Comparison of ENCODE assay signal across 9 cellular contexts in genomic region chr1:202811296-202812175, GRCh38. TPM values are rescaled to one million over a fixed set of nuclear protein-coding genes. Genes with fewer than 3 reads are reported as not detected.
DNase-seq lines count a peak whose midpoint lies in the region; ATAC-seq, FAIRE-seq and TF ChIP-seq lines count a peak whose summit lies in the region.
"Had no signal": no experiment of that assay in that cellular context is flagged by ENCODE, and none has a peak within 500 bp of the region (broad histone marks: within the 10 kb centered on the region; RNA-seq: fewer than 3 reads in every experiment).

No MANE protein-coding gene starts in this region.

- peaks cover 31% of the 10 kb centered on the region for H3K4me1 Mint-ChIP-seq in dendritic cell treated with granulocyte-macrophage colony-stimulating factor and Interleukin-4, amounts not matched to agents 40 ng/mL and 50 ng/mL, for 4 days (ENCODE audit: low read depth)

- TF ChIP-seq CTCF in GM06990 (IDR thresholded peaks at IDR 0.05; ENCODE audit: insufficient read depth, low read length, poor library complexity, severe bottlenecking) (no peak), lower lobe of right lung (IDR thresholded peaks at IDR 0.05) (no peak), thyroid gland (IDR thresholded peaks at IDR 0.05) (no peak)

- in situ Hi-C loops in HAP-1 (cut with MboI; ENCODE audit: low sequenced_read_pairs) = no loop called here

- peak overlapping the region; percentile 71 for H3K4me3 ChIP-seq in GM06990 (replicated peaks; ENCODE audit: low read depth, low read length)
- peak overlapping the region; percentile 59 for H3K4me3 ChIP-seq in HAP-1
- peak overlapping the region; percentile 81 for H3K4me3 ChIP-seq in lower lobe of right lung
- H3K4me3 ChIP-seq in thyroid gland (replicated peaks in 1 of 3) = peak overlapping the region; percentile 38 to 63 (median 51)

- no peaks in the 10 kb centered on the region for H3K36me3 ChIP-seq in GM06990 (ENCODE audit: control insufficient read depth, insufficient read depth, low read length)
- no peaks in the 10 kb centered on the region for H3K36me3 ChIP-seq in HAP-1 (replicated peaks)
- H3K36me3 ChIP-seq in lower lobe of right lung = no peaks in the 10 kb centered on the region
- no peaks in the 10 kb centered on the region for H3K36me3 ChIP-seq in thyroid gland

- H3K4me3 Mint-ChIP-seq in dendritic cell treated with granulocyte-macrophage colony-stimulating factor and Interleukin-4, amounts not matched to agents 40 ng/mL and 50 ng/mL, for 4 days = peak overlapping the region; percentile 90

- no peak for TF ChIP-seq POLR2A in thyroid gland (IDR thresholded peaks at IDR 0.05)

- H3K27ac ChIP-seq in lower lobe of right lung (peak overlapping the region; percentile 86), thyroid gland (peak overlapping the region in 1 of 3 donors; percentile 0)

- peaks cover 20% of the 10 kb centered on the region for H3K27me3 Mint-ChIP-seq in dendritic cell treated with granulocyte-macrophage colony-stimulating factor and Interleukin-4, amounts not matched to agents 40 ng/mL and 50 ng/mL, for 4 days

- WGBS in thyroid gland, 2 donors = 10 to 12% methylated on average over 34 of the region's 43 CpGs

- peak; percentile 5 for ATAC-seq in SK-N-SH treated with all-trans-retinoic acid at 6 μM for 48 hours
- peak; percentile 6 to 22 for ATAC-seq in lower lobe of right lung

- H3K27me3 ChIP-seq in GM06990 (replicated peaks; ENCODE audit: control insufficient read depth, insufficient read depth, low read length) (peaks cover 4% of the 10 kb centered on the region), HAP-1 (ENCODE audit: low read depth) (no peaks in the 10 kb centered on the region), lower lobe of right lung (ENCODE audit: low read depth) (no peaks in the 10 kb centered on the region), thyroid gland (no peaks in the 10 kb centered on the region)

- H3K9me3 Mint-ChIP-seq in dendritic cell treated with granulocyte-macrophage colony-stimulating factor and Interleukin-4, amounts not matched to agents 40 ng/mL and 50 ng/mL, for 4 days = no peaks in the 10 kb centered on the region

- H3K4me1 ChIP-seq in HAP-1 = peaks cover 5% of the 10 kb centered on the region
- peaks cover 26% of the 10 kb centered on the region for H3K4me1 ChIP-seq in lower lobe of right lung
- peaks cover under 1 to 6% of the 10 kb centered on the region in 2 donors for H3K4me1 ChIP-seq in thyroid gland

- peak overlapping the region; percentile 89 for H3K27ac Mint-ChIP-seq in dendritic cell treated with granulocyte-macrophage colony-stimulating factor and Interleukin-4, amounts not matched to agents 40 ng/mL and 50 ng/mL, for 4 days

- H3K36me3 Mint-ChIP-seq in dendritic cell treated with granulocyte-macrophage colony-stimulating factor and Interleukin-4, amounts not matched to agents 40 ng/mL and 50 ng/mL, for 4 days (ENCODE audit: low read depth) = peaks cover 6% of the 10 kb centered on the region

- intact Hi-C loops in dendritic cell treated with granulocyte-macrophage colony-stimulating factor and Interleukin-4, amounts not matched to agents 40 ng/mL and 50 ng/mL, for 4 days (cut with micrococcal nuclease) = loop anchor here (2.0 kb wide), 1 partner anchor 49 kb away; no protein-coding TSS in a partner anchor
- intact Hi-C loops in lower lobe of right lung (cut with DNase I) (no loop called here), thyroid gland (cut with DNase I) (loop anchor here (5.0 kb wide), 1 partner anchor 46 kb away; no protein-coding TSS in a partner anchor)

- no peaks in the 10 kb centered on the region for H3K9me3 ChIP-seq in HAP-1
- H3K9me3 ChIP-seq in lower lobe of right lung = no peaks in the 10 kb centered on the region
- H3K9me3 ChIP-seq in thyroid gland = no peaks in the 10 kb centered on the region

- no peak for FAIRE-seq in RCC 7860 (lab: Jason Lieb, UNC)

- DNase-seq in GM06990 (ENCODE audit: extremely low read depth, insufficient read length) (no peak), HAP-1 (ENCODE audit: low spot score in 2 of 2) (peak in 1 of 2 experiments; percentile 30), lower lobe of right lung (no peak), thyroid gland (peak; percentile 9 to 28), RCC 7860 (ENCODE audit: low spot score) (no peak), SIG-M5 treated with dmso at 0.1 percent for 504 hours (lab: John Stamatoyannopoulos, UW; ENCODE audit: unreplicated experiment) (no peak)

TF ChIP-seq in SK-N-SH treated with all-trans-retinoic acid at 6 μM for 48 hours, 23 proteins besides CTCF, POLR2A, EP300 and RAD21:
- TF ChIP-seq TCF4 (CRISPR knock-in tag; IDR thresholded peaks at IDR 0.05; ENCODE audit: borderline replicate concordance) (no peak), ZFP3 (CRISPR knock-in tag; IDR thresholded peaks at IDR 0.05) (no peak), ZFP30 (CRISPR knock-in tag; IDR thresholded peaks at IDR 0.05) (no peak), GLIS3 (CRISPR knock-in tag; IDR thresholded peaks at IDR 0.05) (no peak), TOX (CRISPR knock-in tag; IDR thresholded peaks at IDR 0.05; ENCODE audit: borderline replicate concordance) (no peak)
TF ChIP-seq in SK-N-SH treated with all-trans-retinoic acid at 6 μM for 48 hours: peak in this region for 0.

RNA-seq across cellular contexts. Expression of gene PCAT6, which starts 0.8 kb away (rescaled TPM):
- total RNA-seq in lower lobe of right lung (0.71 TPM), thyroid gland (not detected)
- total RNA-seq: T-helper 1 cell treated with Interleukin-12 subunit alpha and Interleukin-12 subunit beta and Interleukin-4 antibody, amounts not matched to agents 30 ng/mL and 1 ng/mL, for 36 hours had no signal

RNA-seq across cellular contexts. Expression of gene KDM5B, which starts 3.3 kb away (rescaled TPM):
- 48.9 TPM for total RNA-seq in lower lobe of right lung
- 10 to 100 TPM; 53.1 to 78.5 (median 61.2) TPM for total RNA-seq in thyroid gland

Comparison
In these comparisons a context has a peak if more than half of its experiments do, and no peak if none do; other contexts are left out.
1. DNase-seq: peak in thyroid gland (2 of 2); none in GM06990 (single experiment), lower lobe of right lung (single experiment), RCC 7860 (single experiment) and SIG-M5 treated with dmso at 0.1 percent for 504 hours (single experiment).
2. Peak in every context shown above with its lines, with median percentiles within 50 percentile points of each other: H3K4me3 ChIP-seq.